In genomic region chr18:44473394-44474066, GRCh38 we compare ENCODE assay signal across 20 cellular contexts.
DNase-seq lines count a peak whose midpoint lies in the region; ATAC-seq, FAIRE-seq and TF ChIP-seq lines count a peak whose summit lies in the region.
"Had no signal": no experiment of that assay in that cellular context is flagged by ENCODE, and none has a peak within 500 bp of the region (broad histone marks: within the 10 kb centered on the region; RNA-seq: fewer than 3 reads in every experiment).

No MANE protein-coding gene starts in this region.

- TF ChIP-seq CTCF in SK-N-SH (IDR thresholded peaks at IDR 0.05) (no peak), bronchial epithelial cell (IDR thresholded peaks at IDR 0.05; ENCODE audit: insufficient read depth, low read length, severe bottlenecking) (no peak), nephron (IDR thresholded peaks at IDR 0.05; ENCODE audit: unreplicated experiment in 3 of 3) (no peak)

- no peaks in the 10 kb centered on the region for H3F3A ChIP-seq in SK-N-SH (replicated peaks; ENCODE audit: insufficient read depth)

- peak overlapping the region in 2 of 3 experiments; percentile 25 to 29 for H3K27ac Mint-ChIP-seq in nephron
- H3K27ac Mint-ChIP-seq in activated naive CD8-positive, alpha-beta T cell treated with anti-CD3 and anti-CD28 coated beads, Interleukin-2, amount 50 U/mL, for 24 hours: no peak overlapping the region
- H3K27ac Mint-ChIP-seq in activated naive CD4-positive, alpha-beta T cell treated with anti-CD3 and anti-CD28 coated beads for 36 hours: no peak overlapping the region

- no peaks in the 10 kb centered on the region for H3K9me3 ChIP-seq in SK-N-SH

- H3K4me1 ChIP-seq in SK-N-SH (ENCODE audit: control insufficient read depth in 1 of 2, insufficient read depth in 2 of 2, low read depth in 1 of 2, low read length in 1 of 2): no peaks in the 10 kb centered on the region

- H3K4me1 Mint-ChIP-seq in nephron: peaks cover 14% of the 10 kb centered on the region
- H3K4me1 Mint-ChIP-seq in activated naive CD8-positive, alpha-beta T cell treated with anti-CD3 and anti-CD28 coated beads, Interleukin-2, amount 50 U/mL, for 24 hours: peaks cover 1% of the 10 kb centered on the region
- H3K4me1 Mint-ChIP-seq in activated naive CD4-positive, alpha-beta T cell treated with anti-CD3 and anti-CD28 coated beads for 36 hours (ENCODE audit: low read depth): no peaks in the 10 kb centered on the region
- H3K4me1 Mint-ChIP-seq: CD8-positive, alpha-beta memory T cell had no signal

- ATAC-seq in SK-N-SH treated with all-trans-retinoic acid at 6 μM for 48 hours: peak; percentile 35; the same call in 2 of the 3 replicates
- no peak for ATAC-seq in activated naive CD8-positive, alpha-beta T cell treated with anti-CD3 and anti-CD28 coated beads, Interleukin-2, amount 50 U/mL, for 24 hours

- no peak for FAIRE-seq in bronchial epithelial cell (lab: Jason Lieb, UNC)

- CTCF ChIA-PET in SK-N-SH (lab: Yijun Ruan, JAX): no interaction called here
- CTCF ChIA-PET in activated naive CD4-positive, alpha-beta T cell treated with anti-CD3 and anti-CD28 coated beads for 36 hours (lab: Charles Lee): interaction anchor here (0.7 kb wide), 1 partner anchor 804 kb away, joined by 4 read pairs; no protein-coding TSS in a partner anchor

- H3K27me3 Mint-ChIP-seq in nephron (ENCODE audit: low read depth): no peaks in the 10 kb centered on the region
- no peaks in the 10 kb centered on the region for H3K27me3 Mint-ChIP-seq in activated naive CD8-positive, alpha-beta T cell treated with anti-CD3 and anti-CD28 coated beads, Interleukin-2, amount 50 U/mL, for 24 hours
- H3K27me3 Mint-ChIP-seq in activated naive CD4-positive, alpha-beta T cell treated with anti-CD3 and anti-CD28 coated beads for 36 hours (ENCODE audit: low read depth): no peaks in the 10 kb centered on the region

- no peak overlapping the region for H3K9ac ChIP-seq in SK-N-SH

- peaks cover 12% of the 10 kb centered on the region for H3K9me3 Mint-ChIP-seq in nephron
- no peaks in the 10 kb centered on the region for H3K9me3 Mint-ChIP-seq in activated naive CD8-positive, alpha-beta T cell treated with anti-CD3 and anti-CD28 coated beads, Interleukin-2, amount 50 U/mL, for 24 hours
- peaks cover 4% of the 10 kb centered on the region for H3K9me3 Mint-ChIP-seq in activated naive CD4-positive, alpha-beta T cell treated with anti-CD3 and anti-CD28 coated beads for 36 hours

- no peak for DNase-seq in SK-N-SH
- DNase-seq in bronchial epithelial cell (ENCODE audit: low read depth): peak; percentile 13
- no peak for DNase-seq in activated naive CD8-positive, alpha-beta T cell treated with anti-CD3 and anti-CD28 coated beads, Interleukin-2, amount 50 U/mL, for 24 hours
- no peak for DNase-seq in activated naive CD4-positive, alpha-beta T cell treated with anti-CD3 and anti-CD28 coated beads for 36 hours
- no peak for DNase-seq in cortex of kidney (lab: John Stamatoyannopoulos, UW)
- DNase-seq: CD8-positive, alpha-beta memory T cell; DMS53; H7; Kasumi-1; MM.1S; NCI-H1048; NCI-H1417 treated with DMSO at 0.1 percent for 48 hours; NCI-H187; PC-9; RPMI8226; SHP77 had no signal

- H3K36me3 Mint-ChIP-seq in nephron (ENCODE audit: low read depth): no peaks in the 10 kb centered on the region
- no peaks in the 10 kb centered on the region for H3K36me3 Mint-ChIP-seq in activated naive CD8-positive, alpha-beta T cell treated with anti-CD3 and anti-CD28 coated beads, Interleukin-2, amount 50 U/mL, for 24 hours (ENCODE audit: low read depth)
- no peaks in the 10 kb centered on the region for H3K36me3 Mint-ChIP-seq in activated naive CD4-positive, alpha-beta T cell treated with anti-CD3 and anti-CD28 coated beads for 36 hours (ENCODE audit: low read depth)
- H3K36me3 Mint-ChIP-seq: CD8-positive, alpha-beta memory T cell had no signal

- intact Hi-C loops in activated naive CD4-positive, alpha-beta T cell treated with anti-CD3 and anti-CD28 coated beads for 36 hours (cut with micrococcal nuclease): loop anchor here (10.0 kb wide), 1 partner anchor 59 kb away; no protein-coding TSS in a partner anchor

- no peak for TF ChIP-seq EP300 in SK-N-SH (IDR thresholded peaks at IDR 0.05; ENCODE audit: borderline replicate concordance in 1 of 2, low read depth in 1 of 2, low read length in 1 of 2)

- no peak overlapping the region for H3K4me2 ChIP-seq in SK-N-SH
- H3K4me2 ChIP-seq: PC-9 had no signal

- no peak overlapping the region for H3K4me3 ChIP-seq in SK-N-SH (ENCODE audit: low read depth in 2 of 2, low read length in 1 of 2)
- no peak overlapping the region for H3K4me3 ChIP-seq in bronchial epithelial cell (ENCODE audit: low read depth, low read length)
- H3K4me3 ChIP-seq: PC-9, SK-N-MC had no signal

- no peaks in the 10 kb centered on the region for H3K36me3 ChIP-seq in SK-N-SH (replicated peaks in 1 of 2; ENCODE audit: control insufficient read depth in 1 of 2, insufficient read depth in 2 of 2, low read length in 1 of 2)
- H3K36me3 ChIP-seq in bronchial epithelial cell (ENCODE audit: control insufficient read depth, insufficient read depth, low read length): no peaks in the 10 kb centered on the region

- no peak overlapping the region for H3K4me3 Mint-ChIP-seq in nephron
- no peak overlapping the region for H3K4me3 Mint-ChIP-seq in activated naive CD8-positive, alpha-beta T cell treated with anti-CD3 and anti-CD28 coated beads, Interleukin-2, amount 50 U/mL, for 24 hours
- no peak overlapping the region for H3K4me3 Mint-ChIP-seq in activated naive CD4-positive, alpha-beta T cell treated with anti-CD3 and anti-CD28 coated beads for 36 hours
- H3K4me3 Mint-ChIP-seq: CD8-positive, alpha-beta memory T cell had no signal

- H2AFZ ChIP-seq in SK-N-SH (ENCODE audit: low read depth): no peak overlapping the region
- H2AFZ ChIP-seq: PC-9 had no signal

- no peaks in the 10 kb centered on the region for H4K20me1 ChIP-seq in SK-N-SH (ENCODE audit: insufficient read depth)

- no peak for TF ChIP-seq RAD21 in SK-N-SH (IDR thresholded peaks at IDR 0.05; ENCODE audit: low read length)

- H3K9me2 ChIP-seq in SK-N-SH: no peaks in the 10 kb centered on the region

- H3K27ac ChIP-seq in SK-N-SH (ENCODE audit: low read depth in 2 of 2, low read length in 1 of 2): no peak overlapping the region
- H3K27ac ChIP-seq: C4-2B, PC-9, SK-N-MC had no signal

- 82% methylated on average over 2 of the region's 2 CpGs for WGBS in SK-N-SH (ENCODE audit: low lambda C conversion rate)

- H3K79me2 ChIP-seq in SK-N-SH (ENCODE audit: insufficient read depth): no peaks in the 10 kb centered on the region

- no peaks in the 10 kb centered on the region for H3K27me3 ChIP-seq in SK-N-SH (ENCODE audit: insufficient read depth)
- H3K27me3 ChIP-seq in bronchial epithelial cell (ENCODE audit: control insufficient read depth, insufficient read depth, low read length): no peaks in the 10 kb centered on the region

- POLR2A ChIA-PET in SK-N-SH (lab: Yijun Ruan, JAX): no interaction called here

TF ChIP-seq in SK-N-SH treated with all-trans-retinoic acid at 6 μM for 48 hours, 23 proteins besides CTCF, POLR2A, EP300 and RAD21 (continues in another document):
- TF ChIP-seq POU6F1 (CRISPR knock-in tag; IDR thresholded peaks at IDR 0.05; ENCODE audit: borderline replicate concordance, low read depth) (no peak), ZC3H10 (CRISPR knock-in tag; IDR thresholded peaks at IDR 0.05) (no peak), ISL1 (CRISPR knock-in tag; IDR thresholded peaks at IDR 0.05) (no peak), ARNTL (CRISPR knock-in tag; IDR thresholded peaks at IDR 0.05; ENCODE audit: borderline replicate concordance, low read depth) (no peak)

TF ChIP-seq in SK-N-SH, 30 proteins besides CTCF, POLR2A, EP300 and RAD21 (continues in another document):
- TF ChIP-seq POLR2AphosphoS5 (IDR thresholded peaks at IDR 0.05; ENCODE audit: low read depth, low read length): no peak
- TF ChIP-seq RCOR1 (IDR thresholded peaks at IDR 0.05; ENCODE audit: low read length): no peak
- TF ChIP-seq MAX (IDR thresholded peaks at IDR 0.05; ENCODE audit: low read depth): no peak
- TF ChIP-seq MXI1 (IDR thresholded peaks at IDR 0.05; ENCODE audit: low read depth, low read length): no peak
- no peak for TF ChIP-seq TAF1 (IDR thresholded peaks at IDR 0.05; ENCODE audit: borderline replicate concordance, low read depth, low read length)
- TF ChIP-seq USF1 (IDR thresholded peaks at IDR 0.05; ENCODE audit: borderline replicate concordance, low read depth): no peak
- no peak for TF ChIP-seq TCF12 (IDR thresholded peaks at IDR 0.05)
- no peak for TF ChIP-seq REST (IDR thresholded peaks at IDR 0.05; ENCODE audit: low read depth, low read length)

Comparison
In these comparisons a context has a peak if more than half of its experiments do, and no peak if none do; other contexts are left out.
1. H3K27ac Mint-ChIP-seq: peak in nephron (2 of 3); none in activated naive CD8-positive, alpha-beta T cell treated with anti-CD3 and anti-CD28 coated beads, Interleukin-2, amount 50 U/mL, for 24 hours (single experiment) and activated naive CD4-positive, alpha-beta T cell treated with anti-CD3 and anti-CD28 coated beads for 36 hours (single experiment).